In genomic region chr18:61998957-61999356, GRCh38 we compare ENCODE assay signal across 13 cellular contexts.
A peak's percentile ranks its signal among the peaks of the same experiment; 100 is the strongest.
DNase-seq lines count a peak whose midpoint lies in the region; TF ChIP-seq lines count a peak whose summit lies in the region.
"Had no signal": no experiment of that assay in that cellular context is flagged by ENCODE, and none has a peak within 500 bp of the region (broad histone marks: within the 10 kb centered on the region; RNA-seq: fewer than 3 reads in every experiment).

No MANE protein-coding gene starts in this region.

- DNase-seq in COLO829 (ENCODE audit: low spot score) (peak; percentile 46), NCI-H226 (peak; percentile 4), chondrocyte (ENCODE audit: low spot score) (no peak), left ventricle myocardium inferior (no peak), right atrium auricular region (ENCODE audit: low spot score) (no peak)
- no peak for DNase-seq in activated CD8-positive, alpha-beta memory T cell treated with anti-CD3 and anti-CD28 coated beads for 24 hours
- no peak for DNase-seq in activated naive CD4-positive, alpha-beta T cell treated with anti-CD3 and anti-CD28 coated beads, Interleukin-2, amount 10 ng/mL, durations not matched to agents 7 days and 5 days
- DNase-seq: activated CD4-positive, CD25-positive, alpha-beta regulatory T cell; activated gamma-delta T cell; DMS 273 treated with DMSO at 0.1 percent for 48 hours; NCI-H1092; stimulated activated naive B cell treated with anti-CD40 and anti-IgM and Interleukin-4, amounts not matched to agents 10 μg/mL and 1 μg/mL and 100 μg/mL, for 72 hours had no signal

- intact Hi-C loops in left ventricle myocardium inferior (cut with micrococcal nuclease), result no loop called here

- H3K27ac ChIP-seq in mesodermal cell (ENCODE audit: low read depth, low read length, severe bottlenecking) (peak overlapping the region; percentile 68), left ventricle myocardium inferior (replicated peaks) (no peak overlapping the region), right atrium auricular region (no peak overlapping the region)

- peaks cover 46% of the 10 kb centered on the region for H3K4me1 Mint-ChIP-seq in chondrocyte (ENCODE audit: low read depth)
- peaks cover 3% of the 10 kb centered on the region for H3K4me1 Mint-ChIP-seq in activated naive CD4-positive, alpha-beta T cell treated with anti-CD3 and anti-CD28 coated beads, Interleukin-2, amount 10 ng/mL, durations not matched to agents 7 days and 5 days
- H3K4me1 Mint-ChIP-seq: stimulated activated naive B cell treated with anti-CD40 and anti-IgM and Interleukin-4, amounts not matched to agents 10 μg/mL and 1 μg/mL and 100 μg/mL, for 72 hours had no signal

- H3K9me3 Mint-ChIP-seq in chondrocyte (ENCODE audit: low read depth), result peaks cover 17% of the 10 kb centered on the region
- H3K9me3 Mint-ChIP-seq in activated naive CD4-positive, alpha-beta T cell treated with anti-CD3 and anti-CD28 coated beads, Interleukin-2, amount 10 ng/mL, durations not matched to agents 7 days and 5 days, result peaks cover 16% of the 10 kb centered on the region

- H3K36me3 Mint-ChIP-seq in chondrocyte (ENCODE audit: low read depth), result peaks cover 14% of the 10 kb centered on the region
- no peaks in the 10 kb centered on the region for H3K36me3 Mint-ChIP-seq in activated naive CD4-positive, alpha-beta T cell treated with anti-CD3 and anti-CD28 coated beads, Interleukin-2, amount 10 ng/mL, durations not matched to agents 7 days and 5 days
- H3K36me3 Mint-ChIP-seq: stimulated activated naive B cell treated with anti-CD40 and anti-IgM and Interleukin-4, amounts not matched to agents 10 μg/mL and 1 μg/mL and 100 μg/mL, for 72 hours had no signal

- CTCF ChIA-PET in activated naive CD4-positive, alpha-beta T cell treated with anti-CD3 and anti-CD28 coated beads, Interleukin-2, amount 10 ng/mL, durations not matched to agents 7 days and 5 days (lab: Charles Lee), result no interaction called here

- peaks cover 20% of the 10 kb centered on the region for H3K4me1 ChIP-seq in mesodermal cell (ENCODE audit: control insufficient read depth, insufficient read depth, low read length, poor library complexity, severe bottlenecking)
- peaks cover 2% of the 10 kb centered on the region for H3K4me1 ChIP-seq in left ventricle myocardium inferior
- no peaks in the 10 kb centered on the region for H3K4me1 ChIP-seq in right atrium auricular region

- no peaks in the 10 kb centered on the region for H3K27me3 Mint-ChIP-seq in chondrocyte (ENCODE audit: low read depth)
- H3K27me3 Mint-ChIP-seq in activated naive CD4-positive, alpha-beta T cell treated with anti-CD3 and anti-CD28 coated beads, Interleukin-2, amount 10 ng/mL, durations not matched to agents 7 days and 5 days, result no peaks in the 10 kb centered on the region

- no peaks in the 10 kb centered on the region for H3K36me3 ChIP-seq in mesodermal cell (ENCODE audit: control insufficient read depth, insufficient read depth, low read length)
- H3K36me3 ChIP-seq in left ventricle myocardium inferior, result no peaks in the 10 kb centered on the region
- no peaks in the 10 kb centered on the region for H3K36me3 ChIP-seq in right atrium auricular region

- H3K4me3 ChIP-seq in mesodermal cell (ENCODE audit: extremely low read depth, insufficient read depth, low read length, poor library complexity, severe bottlenecking), result no peak overlapping the region
- no peak overlapping the region for H3K4me3 ChIP-seq in left ventricle myocardium inferior
- no peak overlapping the region for H3K4me3 ChIP-seq in right atrium auricular region

- H3K27ac Mint-ChIP-seq in chondrocyte (ENCODE audit: unreplicated experiment), result peak overlapping the region; percentile 87
- no peak overlapping the region for H3K27ac Mint-ChIP-seq in activated naive CD4-positive, alpha-beta T cell treated with anti-CD3 and anti-CD28 coated beads, Interleukin-2, amount 10 ng/mL, durations not matched to agents 7 days and 5 days
- H3K27ac Mint-ChIP-seq: stimulated activated naive B cell treated with anti-CD40 and anti-IgM and Interleukin-4, amounts not matched to agents 10 μg/mL and 1 μg/mL and 100 μg/mL, for 72 hours had no signal

- no peaks in the 10 kb centered on the region for H3K27me3 ChIP-seq in left ventricle myocardium inferior (ENCODE audit: low read depth)
- no peaks in the 10 kb centered on the region for H3K27me3 ChIP-seq in right atrium auricular region

- peaks cover 36% of the 10 kb centered on the region for H3K9me3 ChIP-seq in mesodermal cell (ENCODE audit: control insufficient read depth, low read length)
- peaks cover 14% of the 10 kb centered on the region for H3K9me3 ChIP-seq in left ventricle myocardium inferior (replicated peaks)
- H3K9me3 ChIP-seq in right atrium auricular region, result no peaks in the 10 kb centered on the region

- TF ChIP-seq CTCF in chondrocyte (IDR thresholded peaks at IDR 0.05) (no peak), left ventricle myocardium inferior (IDR thresholded peaks at IDR 0.05; ENCODE audit: borderline replicate concordance) (no peak), right atrium auricular region (IDR thresholded peaks at IDR 0.05) (no peak)

- H3K4me3 Mint-ChIP-seq in chondrocyte (ENCODE audit: unreplicated experiment), result no peak overlapping the region
- H3K4me3 Mint-ChIP-seq in activated naive CD4-positive, alpha-beta T cell treated with anti-CD3 and anti-CD28 coated beads, Interleukin-2, amount 10 ng/mL, durations not matched to agents 7 days and 5 days, result no peak overlapping the region
- H3K4me3 Mint-ChIP-seq: stimulated activated naive B cell treated with anti-CD40 and anti-IgM and Interleukin-4, amounts not matched to agents 10 μg/mL and 1 μg/mL and 100 μg/mL, for 72 hours had no signal

Comparison
In these comparisons a context has a peak if more than half of its experiments do, and no peak if none do; other contexts are left out.
1. DNase-seq: peak in COLO829 (single experiment) and NCI-H226 (single experiment); none in chondrocyte (single experiment), left ventricle myocardium inferior (single experiment), activated CD8-positive, alpha-beta memory T cell treated with anti-CD3 and anti-CD28 coated beads for 24 hours (single experiment), activated naive CD4-positive, alpha-beta T cell treated with anti-CD3 and anti-CD28 coated beads, Interleukin-2, amount 10 ng/mL, durations not matched to agents 7 days and 5 days (single experiment) and right atrium auricular region (single experiment).